ENCODE assay signal across 14 cellular contexts in the genomic region with DNA sequence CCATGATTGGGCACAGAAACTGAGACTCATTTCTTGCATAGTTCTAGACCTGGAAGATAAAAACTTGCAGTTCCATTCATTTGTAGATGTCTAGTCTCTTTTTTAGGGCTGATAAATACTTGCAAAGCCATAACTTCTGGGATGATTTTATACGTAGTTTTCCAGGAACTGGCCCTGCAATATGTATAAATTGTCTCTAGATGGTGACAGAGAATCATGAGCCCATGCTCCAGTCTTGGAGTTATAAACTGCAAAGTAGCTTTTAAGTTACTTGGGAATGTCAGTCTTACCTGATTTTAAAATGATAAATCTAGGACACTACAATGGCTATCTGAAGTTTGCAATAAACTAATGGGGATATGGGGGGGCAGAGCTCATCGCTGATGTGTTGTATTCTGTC. TPM values are rescaled to one million over a fixed set of nuclear protein-coding genes. Genes with fewer than 3 reads are reported as not detected.
DNase-seq lines count a peak whose midpoint lies in the region; ATAC-seq and TF ChIP-seq lines count a peak whose summit lies in the region.
"Had no signal": no experiment of that assay in that cellular context is flagged by ENCODE, and none has a peak within 500 bp of the region (broad histone marks: within the 10 kb centered on the region; RNA-seq: fewer than 3 reads in every experiment).

No MANE protein-coding gene starts in this region.

- H3K4me1 Mint-ChIP-seq in neural progenitor cell, result peaks cover 30% of the 10 kb centered on the region
- H3K4me1 Mint-ChIP-seq: activated B cell treated with CpG ODN at 0.5 μM for 24 hours had no signal

- H4K20me1 ChIP-seq in neural progenitor cell (ENCODE audit: low read depth), result peaks cover 14% of the 10 kb centered on the region

- no peak for TF ChIP-seq EP300 in tibial nerve (IDR thresholded peaks at IDR 0.05)

- no peak overlapping the region for H3K9ac ChIP-seq in neural progenitor cell

- in situ Hi-C loops in GM13976 (cut with MboI; ENCODE audit: low sequenced_read_pairs, unreplicated experiment), result no loop called here

- H3F3A ChIP-seq in neural progenitor cell (ENCODE audit: low read depth), result peaks cover 15% of the 10 kb centered on the region

- H3K4me2 ChIP-seq in neural progenitor cell, result no peak overlapping the region

- H3K27ac Mint-ChIP-seq in neural progenitor cell, result no peak overlapping the region
- H3K27ac Mint-ChIP-seq: activated B cell treated with CpG ODN at 0.5 μM for 24 hours; naive thymus-derived CD4-positive, alpha-beta T cell had no signal

- H3K9me3 ChIP-seq in neural progenitor cell (ENCODE audit: low read depth) (no peaks in the 10 kb centered on the region), tibial nerve (no peaks in the 10 kb centered on the region)

- DNase-seq in NCI-H1092 treated with DMSO at 0.1 percent for 48 hours (lab: John Stamatoyannopoulos, UW) (peak; percentile 27), NCI-H1092 (lab: John Stamatoyannopoulos, UW) (no peak), LHCN-M2 (ENCODE audit: low read depth) (peak; percentile 17), cardiac fibroblast (ENCODE audit: low read depth in 2 of 2) (peak in 1 of 2 donors; percentile 64), neural progenitor cell (ENCODE audit: low spot score) (peak; percentile 48), GM13976 (ENCODE audit: low spot score) (no peak), tibial nerve (ENCODE audit: low spot score in 2 of 2) (no peak)
- DNase-seq: activated B cell treated with CpG ODN at 0.5 μM for 24 hours; activated effector memory CD4-positive, alpha-beta T cell treated with Interleukin-2 at 50 U/mL for 16 hours; dorsolateral prefrontal cortex; MV-4-11; naive thymus-derived CD4-positive, alpha-beta T cell; stimulated activated naive CD4-positive, alpha-beta T cell treated with Interleukin-2 at 50 U/mL for 16 hours had no signal

- H3K79me2 ChIP-seq in neural progenitor cell (ENCODE audit: low read depth), result no peaks in the 10 kb centered on the region

- peak; percentile 34 for TF ChIP-seq CTCF in cardiac fibroblast (IDR thresholded peaks at IDR 0.05; ENCODE audit: low read depth, low read length)
- peak; percentile 66 for TF ChIP-seq CTCF in neural progenitor cell (IDR thresholded peaks at IDR 0.05)
- no peak for TF ChIP-seq CTCF in GM13976 (IDR thresholded peaks at IDR 0.05; ENCODE audit: borderline replicate concordance, control extremely low read depth, extremely low read depth, insufficient read depth, missing control alignments)
- TF ChIP-seq CTCF in tibial nerve (IDR thresholded peaks at IDR 0.05), result no peak

- no peaks in the 10 kb centered on the region for H3K36me3 Mint-ChIP-seq in neural progenitor cell

- H3K27me3 Mint-ChIP-seq in neural progenitor cell (ENCODE audit: insufficient read depth, low read depth), result peaks cover 31% of the 10 kb centered on the region

- no peak overlapping the region for H2AFZ ChIP-seq in neural progenitor cell (replicated peaks)

- no peak overlapping the region for H3K4me3 Mint-ChIP-seq in neural progenitor cell
- H3K4me3 Mint-ChIP-seq: activated B cell treated with CpG ODN at 0.5 μM for 24 hours; naive thymus-derived CD4-positive, alpha-beta T cell had no signal

- H3K27me3 ChIP-seq in neural progenitor cell (peaks cover 58% of the 10 kb centered on the region), tibial nerve (peaks cover 0 to 27% of the 10 kb centered on the region in 2 donors)

- H3K4me1 ChIP-seq in neural progenitor cell (peaks cover 27% of the 10 kb centered on the region), tibial nerve (peaks cover 0 to 9% (median 0%) of the 10 kb centered on the region in 4 donors)

- TF ChIP-seq POLR2A in tibial nerve (IDR thresholded peaks at IDR 0.05), result no peak

- H3K9me3 Mint-ChIP-seq in neural progenitor cell, result no peaks in the 10 kb centered on the region
- H3K9me3 Mint-ChIP-seq: activated B cell treated with CpG ODN at 0.5 μM for 24 hours had no signal

- H3K4me3 ChIP-seq in cardiac fibroblast (replicated peaks in 1 of 2; ENCODE audit: low read depth in 2 of 2, low read length in 2 of 2), result no peak overlapping the region
- H3K4me3 ChIP-seq in neural progenitor cell, result no peak overlapping the region
- no peak overlapping the region for H3K4me3 ChIP-seq in tibial nerve
- H3K4me3 ChIP-seq: dorsolateral prefrontal cortex had no signal

- H3K27ac ChIP-seq in neural progenitor cell, result no peak overlapping the region
- H3K27ac ChIP-seq in tibial nerve, result no peak overlapping the region
- H3K27ac ChIP-seq: dorsolateral prefrontal cortex had no signal

- ATAC-seq in GM18511 (IDR thresholded peaks at IDR 0.05; ENCODE audit: unreplicated experiment), result no peak
- ATAC-seq: naive thymus-derived CD4-positive, alpha-beta T cell had no signal

- H3K36me3 ChIP-seq in neural progenitor cell, result no peaks in the 10 kb centered on the region
- no peaks in the 10 kb centered on the region for H3K36me3 ChIP-seq in tibial nerve

- 67 to 71% methylated on average over 2 of the region's 2 CpGs for WGBS in tibial nerve, 2 donors

RNA-seq across cellular contexts. Expression of gene ADAMTS18, which starts 3.0 kb away (rescaled TPM):
- 0.06 TPM in 1 of 2 replicates, not detected in the other for total RNA-seq in LHCN-M2 (2014; rRNA removed)
- not detected for polyA plus RNA-seq in LHCN-M2 (2012)
- 0.59 and 1.9 TPM in 2 replicates for total RNA-seq in neural progenitor cell (ENCODE audit: low replicate concordance)
- total RNA-seq in tibial nerve, result under 1 TPM; under 0.01 to 0.60 (median 0.21) TPM
- total RNA-seq: activated B cell treated with CpG ODN at 0.5 μM for 24 hours; naive thymus-derived CD4-positive, alpha-beta T cell had no signal
- polyA plus RNA-seq: naive thymus-derived CD4-positive, alpha-beta T cell had no signal

Comparison
In these comparisons a context has a peak if more than half of its experiments do, and no peak if none do; other contexts are left out.
1. DNase-seq: peak in NCI-H1092 treated with DMSO at 0.1 percent for 48 hours (single experiment), LHCN-M2 (single experiment) and neural progenitor cell (single experiment); none in NCI-H1092 (single experiment), GM13976 (single experiment) and tibial nerve (0 of 2).
2. CTCF ChIP-seq: peak in cardiac fibroblast (single experiment) and neural progenitor cell (single experiment); none in GM13976 (single experiment) and tibial nerve (0 of 5).